ENCODE assay signal across 27 cellular contexts in genomic region chr5:155978805-155979204, GRCh38.
DNase-seq lines count a peak whose midpoint lies in the region; ATAC-seq and TF ChIP-seq lines count a peak whose summit lies in the region.
"Had no signal": no experiment of that assay in that cellular context is flagged by ENCODE, and none has a peak within 500 bp of the region (broad histone marks: within the 10 kb centered on the region; RNA-seq: fewer than 3 reads in every experiment).

No MANE protein-coding gene starts in this region.

- intact Hi-C loops in Right ventricle myocardium superior (cut with DNase I) (no loop called here), left ventricle myocardium inferior (cut with micrococcal nuclease) (no loop called here), CD14-positive monocyte (cut with micrococcal nuclease) (no loop called here)

- H3K9me3 Mint-ChIP-seq in CD14-positive monocyte, result peaks cover 0 to 5% (median 0%) of the 10 kb centered on the region in 7 donors
- H3K9me3 Mint-ChIP-seq: activated naive CD4-positive, alpha-beta T cell treated with anti-CD3 and anti-CD28 coated beads for 36 hours; activated T-helper 1 cell treated with anti-CD3 and anti-CD28 coated beads, Interleukin-12 subunit alpha, Interleukin-12 subunit beta, Interleukin-2, Interleukin-4 antibody, amounts not matched to agents 30 ng/mL and 10 ng/mL and 1 ng/mL, durations not matched to agents 14 hours and 24 hours and 36 hours; neural progenitor cell had no signal

- in situ Hi-C loops in G401 (cut with HindIII; ENCODE audit: low sequenced_read_pairs), result no loop called here

- no peaks in the 10 kb centered on the region for H3K36me3 ChIP-seq in left ventricle myocardium inferior
- H3K36me3 ChIP-seq: adrenal gland, BLaER1, brain microvascular endothelial cell, neural progenitor cell had no signal

- no peak overlapping the region for H3K27ac Mint-ChIP-seq in CD14-positive monocyte
- H3K27ac Mint-ChIP-seq: activated naive CD4-positive, alpha-beta T cell treated with anti-CD3 and anti-CD28 coated beads for 36 hours; activated T-helper 1 cell treated with anti-CD3 and anti-CD28 coated beads, Interleukin-12 subunit alpha, Interleukin-12 subunit beta, Interleukin-2, Interleukin-4 antibody, amounts not matched to agents 30 ng/mL and 10 ng/mL and 1 ng/mL, durations not matched to agents 14 hours and 24 hours and 36 hours; neural progenitor cell had no signal

- no peak for DNase-seq in Right ventricle myocardium superior
- DNase-seq in left ventricle myocardium inferior, result no peak
- peak; percentile 77 to 97 for DNase-seq in NCI-H524 (lab: John Stamatoyannopoulos, UW)
- DNase-seq in medulla oblongata (ENCODE audit: extremely low spot score), result peak; percentile 33
- DNase-seq in G401 (ENCODE audit: low spot score), result no peak
- DNase-seq in OCI-M1 (lab: John Stamatoyannopoulos, UW), result no peak
- no peak for DNase-seq in CD14-positive monocyte (ENCODE audit: low spot score)
- DNase-seq in T1000 (lab: John Stamatoyannopoulos, UW), result no peak
- DNase-seq: activated CD4-positive, alpha-beta T cell treated with anti-CD3 and anti-CD28 coated beads, Interleukin-2, amount 50 U/mL, for 48 hours; activated naive CD4-positive, alpha-beta T cell treated with anti-CD3 and anti-CD28 coated beads for 36 hours; adrenal gland; brain microvascular endothelial cell; COR-L47; head of caudate nucleus; Kasumi-1; mesenchymal stem cell; NCI-H1436 treated with DMSO at 0.1 percent for 48 hours; posterior cingulate gyrus; stimulated activated CD4-positive, alpha-beta T cell treated with anti-CD3 and anti-CD28 coated beads, Interleukin-15, amount 100 ng/mL, for 24 hours; stimulated activated naive CD4-positive, alpha-beta T cell treated with Interleukin-2 at 50 U/mL for 16 hours; T-helper 1 cell; testis had no signal

- TF ChIP-seq CTCF in left ventricle myocardium inferior (IDR thresholded peaks at IDR 0.05; ENCODE audit: borderline replicate concordance) (no peak), CD14-positive monocyte (IDR thresholded peaks at IDR 0.05) (no peak)

- peak; percentile 80 for ATAC-seq in Right ventricle myocardium superior (ENCODE audit: poor library complexity)
- ATAC-seq: GM12878, sciatic nerve had no signal

- H3K4me3 Mint-ChIP-seq in CD14-positive monocyte, result no peak overlapping the region
- H3K4me3 Mint-ChIP-seq: activated naive CD4-positive, alpha-beta T cell treated with anti-CD3 and anti-CD28 coated beads for 36 hours; activated T-helper 1 cell treated with anti-CD3 and anti-CD28 coated beads, Interleukin-12 subunit alpha, Interleukin-12 subunit beta, Interleukin-2, Interleukin-4 antibody, amounts not matched to agents 30 ng/mL and 10 ng/mL and 1 ng/mL, durations not matched to agents 14 hours and 24 hours and 36 hours; neural progenitor cell had no signal

- peaks cover 0 to 6% (median 5%) of the 10 kb centered on the region in 3 donors for H3K27me3 Mint-ChIP-seq in CD14-positive monocyte (ENCODE audit: low read depth in 3 of 3)

- H3K27me3 ChIP-seq in left ventricle myocardium inferior (ENCODE audit: low read depth), result no peaks in the 10 kb centered on the region
- H3K27me3 ChIP-seq: adrenal gland, BLaER1, brain microvascular endothelial cell, neural progenitor cell, testis had no signal

- no peaks in the 10 kb centered on the region for H3K4me1 Mint-ChIP-seq in CD14-positive monocyte
- H3K4me1 Mint-ChIP-seq: neural progenitor cell had no signal

- H3K27ac ChIP-seq in left ventricle myocardium inferior (replicated peaks), result no peak overlapping the region
- H3K27ac ChIP-seq: adrenal gland, BLaER1, brain microvascular endothelial cell, neural progenitor cell, testis had no signal

- H3K4me3 ChIP-seq in left ventricle myocardium inferior, result no peak overlapping the region
- H3K4me3 ChIP-seq: adrenal gland, BLaER1, GM12878, neural progenitor cell, testis had no signal

- no peaks in the 10 kb centered on the region for H3K9me3 ChIP-seq in left ventricle myocardium inferior (replicated peaks)
- H3K9me3 ChIP-seq: adrenal gland, BLaER1, testis had no signal

- H3K36me3 Mint-ChIP-seq in CD14-positive monocyte, result no peaks in the 10 kb centered on the region
- H3K36me3 Mint-ChIP-seq: neural progenitor cell had no signal

- peaks cover 37% of the 10 kb centered on the region for H3K4me1 ChIP-seq in left ventricle myocardium inferior
- H3K4me1 ChIP-seq: adrenal gland, BLaER1, neural progenitor cell, testis had no signal

Comparison
In these comparisons a context has a peak if more than half of its experiments do, and no peak if none do; other contexts are left out.
1. DNase-seq: peak in NCI-H524 (2 of 2) and medulla oblongata (single experiment); none in Right ventricle myocardium superior (single experiment), left ventricle myocardium inferior (single experiment), G401 (single experiment), OCI-M1 (single experiment), CD14-positive monocyte (single experiment) and T1000 (single experiment).